In the genomic region with DNA sequence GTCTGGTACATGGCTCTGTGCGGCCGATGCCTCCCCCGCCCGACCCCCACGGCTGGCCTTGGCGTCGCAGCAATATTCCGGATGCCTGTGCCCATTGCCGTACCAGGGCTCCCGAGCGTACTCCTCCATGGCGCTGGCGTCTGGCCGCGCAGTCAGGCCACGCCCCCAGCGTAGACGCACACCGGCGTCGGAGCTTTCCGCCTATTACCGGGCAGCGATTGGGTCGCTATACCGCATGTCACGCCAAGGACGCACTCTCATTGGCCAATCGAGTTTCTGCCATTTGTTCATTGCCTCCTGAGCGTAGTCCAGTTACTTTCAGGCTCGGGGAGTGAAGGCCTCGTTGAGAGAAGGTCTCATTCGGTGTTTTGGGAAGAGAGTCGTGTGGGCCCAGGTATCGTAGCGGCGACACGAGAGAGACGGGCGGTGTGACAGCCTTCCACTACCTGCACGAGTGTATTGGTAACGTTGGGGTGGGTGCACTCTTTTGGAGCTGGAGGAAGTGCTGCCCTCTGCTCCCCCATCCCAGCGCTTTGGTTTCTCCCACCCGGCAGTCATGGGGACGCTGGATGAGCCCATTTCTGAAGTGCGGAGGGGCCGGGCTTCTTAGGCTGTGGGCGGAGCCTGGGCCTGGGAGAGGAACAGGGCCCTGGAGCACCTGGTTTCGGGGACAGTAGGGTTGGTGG, we compare ENCODE assay signal across 8 cellular contexts. TPM values are rescaled to one million over a fixed set of nuclear protein-coding genes. Genes with fewer than 3 reads are reported as not detected.
A peak's percentile ranks its signal among the peaks of the same experiment; 100 is the strongest.
DNase-seq lines count a peak whose midpoint lies in the region; ATAC-seq and TF ChIP-seq lines count a peak whose summit lies in the region.

A gene with protein sequence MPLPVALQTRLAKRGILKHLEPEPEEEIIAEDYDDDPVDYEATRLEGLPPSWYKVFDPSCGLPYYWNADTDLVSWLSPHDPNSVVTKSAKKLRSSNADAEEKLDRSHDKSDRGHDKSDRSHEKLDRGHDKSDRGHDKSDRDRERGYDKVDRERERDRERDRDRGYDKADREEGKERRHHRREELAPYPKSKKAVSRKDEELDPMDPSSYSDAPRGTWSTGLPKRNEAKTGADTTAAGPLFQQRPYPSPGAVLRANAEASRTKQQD (plus strand): TSS at position 310 of the 686 bp plus-strand sequence. CDS start 580 bp downstream, outside the sequence.
A gene (minus strand): TSS at position 148 of the 686 bp plus-strand sequence. CDS start 19 bp downstream, at position 129.

- in situ Hi-C loops in KBM-7 (cut with MboI; ENCODE audit: low pct_unique_long_range_greater_than_20kb, low sequenced_read_pairs): no loop called here

- no peaks in the 10 kb centered on the region for H3K9me3 ChIP-seq in mucosa of stomach (ENCODE audit: control insufficient read depth, low read length)

- no peaks in the 10 kb centered on the region for H3K27me3 Mint-ChIP-seq in activated T-cell treated with anti-CD3 and anti-CD28 coated beads, Interleukin-2, amount 50 U/mL, for 4 hours (ENCODE audit: low read depth)

- no peaks in the 10 kb centered on the region for H3K36me3 ChIP-seq in mucosa of stomach (ENCODE audit: control insufficient read depth, insufficient read depth, low read length)

- peak within 1 kb of the TSS; percentile 92 for H3K9ac ChIP-seq in mucosa of stomach (ENCODE audit: low read length)

- peak; percentile 94 for TF ChIP-seq POLR2A in erythroblast (IDR thresholded peaks at IDR 0.05; ENCODE audit: low read length)

- no peaks in the 10 kb centered on the region for H3K27me3 ChIP-seq in mucosa of stomach (ENCODE audit: control insufficient read depth, insufficient read depth, low read length)

- H3K4me3 ChIP-seq in mucosa of stomach (ENCODE audit: low read length): peak within 1 kb of the TSS; percentile 51

- peaks cover 5% of the 10 kb centered on the region for H3K4me1 ChIP-seq in mucosa of stomach (ENCODE audit: control insufficient read depth, insufficient read depth, low read length)

- DNase-seq in DMS153 treated with DMSO at 0.1 percent for 48 hours (lab: John Stamatoyannopoulos, UW; ENCODE audit: unreplicated experiment) (peak; percentile 80), KBM-7 (peak; percentile 98), erythroblast (lab: John Stamatoyannopoulos, UW) (peak; percentile 96 to 97)
- DNase-seq in activated T-cell treated with anti-CD3 and anti-CD28 coated beads, Interleukin-2, amount 50 U/mL, for 4 hours: peak; percentile 79
- peak; percentile 60 to 63 for DNase-seq in stimulated activated CD8-positive, alpha-beta memory T cell treated with anti-CD3 and anti-CD28 coated beads, Interleukin-7, amount 100 ng/mL, for 1 hour (ENCODE audit: low read depth in 2 of 2)

- peak; percentile 82 for ATAC-seq in GM21717 (IDR thresholded peaks at IDR 0.05; ENCODE audit: unreplicated experiment)
- peak; percentile 87 to 91 for ATAC-seq in activated T-cell treated with anti-CD3 and anti-CD28 coated beads, Interleukin-2, amount 50 U/mL, for 4 hours

- peaks cover 18% of the 10 kb centered on the region for H3K4me1 Mint-ChIP-seq in activated T-cell treated with anti-CD3 and anti-CD28 coated beads, Interleukin-2, amount 50 U/mL, for 4 hours (ENCODE audit: low read depth)

- no peaks in the 10 kb centered on the region for H3K9me3 Mint-ChIP-seq in activated T-cell treated with anti-CD3 and anti-CD28 coated beads, Interleukin-2, amount 50 U/mL, for 4 hours

- H3K36me3 Mint-ChIP-seq in activated T-cell treated with anti-CD3 and anti-CD28 coated beads, Interleukin-2, amount 50 U/mL, for 4 hours (ENCODE audit: insufficient read depth): peaks cover 1% of the 10 kb centered on the region

- H3K4me3 Mint-ChIP-seq in activated T-cell treated with anti-CD3 and anti-CD28 coated beads, Interleukin-2, amount 50 U/mL, for 4 hours: peak within 1 kb of the TSS; percentile 87

TF ChIP-seq in PFSK-1, 5 proteins besides CTCF, POLR2A, EP300 and RAD21:
- peak; percentile 42; the same call in 1 of the 2 replicates for TF ChIP-seq SIN3A (IDR thresholded peaks at IDR 0.05; ENCODE audit: borderline replicate concordance, insufficient read depth, low read length)
- peak; percentile 80; the same call in 1 of the 2 replicates for TF ChIP-seq TAF1 (IDR thresholded peaks at IDR 0.05; ENCODE audit: borderline replicate concordance, insufficient read depth, low read length)
- TF ChIP-seq POLR2AphosphoS5 (IDR thresholded peaks at IDR 0.05; ENCODE audit: low read depth, low read length): peak; percentile 92
- no peak for TF ChIP-seq FOXP2 (optimal IDR thresholded peaks at IDR 0.05; ENCODE audit: borderline replicate concordance, extremely low read depth, extremely low read length, insufficient read depth)

RNA-seq across cellular contexts. Expression of the first gene that starts in this region (rescaled TPM):
- polyA plus RNA-seq in PFSK-1 (2012; ENCODE audit: insufficient read length, low read depth): 214 TPM
- total RNA-seq in activated T-cell treated with anti-CD3 and anti-CD28 coated beads, Interleukin-2, amount 50 U/mL, for 4 hours: 100 to 1,000 TPM; 130 to 147 (median 139) TPM

RNA-seq across cellular contexts. Expression of the second gene that starts in this region (rescaled TPM):
- polyA plus RNA-seq in PFSK-1 (2012; ENCODE audit: insufficient read length, low read depth): 107 TPM
- total RNA-seq in activated T-cell treated with anti-CD3 and anti-CD28 coated beads, Interleukin-2, amount 50 U/mL, for 4 hours: 100 to 1,000 TPM in 2 of 3 donors, 10 to 100 TPM in 1; 92.7 to 107 (median 102) TPM

Comparison
In these comparisons a context has a peak if more than half of its experiments do, and no peak if none do; other contexts are left out.
1. Peak in every context shown above with its lines: DNase-seq, ATAC-seq and H3K4me3 ChIP-seq.